Comparison of ENCODE assay signal across 1 cellular context in the genomic region with DNA sequence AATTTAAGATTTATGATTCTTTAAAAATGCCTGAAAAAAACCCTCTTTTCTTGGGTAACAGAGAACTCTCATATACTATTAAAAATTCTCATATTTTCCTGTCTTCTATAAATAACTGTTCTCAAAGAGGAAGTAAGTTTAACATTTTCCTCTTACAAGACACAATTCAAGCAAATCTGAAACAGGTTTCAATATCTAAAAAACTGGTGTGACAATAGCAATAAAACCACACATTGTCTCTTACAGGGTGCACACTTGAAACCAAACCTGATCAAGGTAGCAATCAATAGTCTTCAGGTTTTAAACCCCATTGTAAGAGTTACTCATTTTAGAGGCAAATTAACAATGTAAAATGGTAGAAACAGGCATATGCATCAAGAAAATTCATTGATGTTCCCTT.
TF ChIP-seq lines count a peak whose summit lies in the region.

No MANE protein-coding gene starts in this region.

TF ChIP-seq in GM23338, 12 proteins besides CTCF, POLR2A, EP300 and RAD21 (continued from another document):
- TF ChIP-seq NANOG (IDR thresholded peaks at IDR 0.05; ENCODE audit: borderline replicate concordance), result no peak
- TF ChIP-seq, protein P1, sequence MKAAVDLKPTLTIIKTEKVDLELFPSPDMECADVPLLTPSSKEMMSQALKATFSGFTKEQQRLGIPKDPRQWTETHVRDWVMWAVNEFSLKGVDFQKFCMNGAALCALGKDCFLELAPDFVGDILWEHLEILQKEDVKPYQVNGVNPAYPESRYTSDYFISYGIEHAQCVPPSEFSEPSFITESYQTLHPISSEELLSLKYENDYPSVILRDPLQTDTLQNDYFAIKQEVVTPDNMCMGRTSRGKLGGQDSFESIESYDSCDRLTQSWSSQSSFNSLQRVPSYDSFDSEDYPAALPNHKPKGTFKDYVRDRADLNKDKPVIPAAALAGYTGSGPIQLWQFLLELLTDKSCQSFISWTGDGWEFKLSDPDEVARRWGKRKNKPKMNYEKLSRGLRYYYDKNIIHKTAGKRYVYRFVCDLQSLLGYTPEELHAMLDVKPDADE (IDR thresholded peaks at IDR 0.05), result no peak
- TF ChIP-seq ZNF114 (CRISPR knock-in tag; IDR thresholded peaks at IDR 0.05), result no peak
